Comparison of ENCODE assay signal across 1 cellular context in the genomic region with DNA sequence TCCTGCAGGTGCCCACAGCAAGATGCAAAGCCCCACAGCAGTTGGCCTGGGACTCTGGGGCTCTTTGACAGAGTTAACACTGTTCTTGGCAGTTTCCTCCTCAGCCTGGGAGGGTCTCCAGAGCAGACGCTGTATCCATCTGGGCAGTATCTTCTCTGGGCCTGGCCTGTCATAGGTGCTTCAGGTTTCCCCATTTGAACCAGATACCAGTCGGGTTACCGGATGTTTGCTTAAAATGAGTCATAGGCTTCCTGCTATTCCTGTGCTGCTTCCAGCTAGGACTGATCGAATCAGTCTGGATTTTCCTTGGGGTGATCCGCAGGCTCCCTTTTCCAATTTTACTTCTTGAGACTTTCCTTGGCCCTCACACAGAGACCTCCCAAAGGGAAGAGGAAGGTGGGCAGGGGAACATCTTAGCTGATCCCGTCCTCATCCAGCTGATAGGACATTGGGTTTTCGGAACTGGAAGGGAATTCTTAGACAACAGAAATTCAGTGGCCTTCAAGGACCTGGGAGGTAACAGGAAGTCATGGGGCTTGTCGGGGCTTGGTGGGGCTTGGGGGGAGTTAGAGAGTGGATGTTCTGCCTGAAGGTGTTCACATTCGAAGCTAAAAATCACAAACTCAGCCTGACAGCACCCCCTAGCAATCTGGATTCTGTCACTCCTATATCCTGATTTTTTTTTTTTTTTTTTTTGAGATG.
TF ChIP-seq lines count a peak whose summit lies in the region.

No MANE protein-coding gene starts in this region.

TF ChIP-seq in HepG2, 621 proteins besides CTCF, POLR2A, EP300 and RAD21 (continued from another document and continues in another):
- TF ChIP-seq YY1 (IDR thresholded peaks at IDR 0.05; ENCODE audit: insufficient read depth, insufficient replicate concordance, low read depth, low read length), result no peak
- TF ChIP-seq, protein P1, sequence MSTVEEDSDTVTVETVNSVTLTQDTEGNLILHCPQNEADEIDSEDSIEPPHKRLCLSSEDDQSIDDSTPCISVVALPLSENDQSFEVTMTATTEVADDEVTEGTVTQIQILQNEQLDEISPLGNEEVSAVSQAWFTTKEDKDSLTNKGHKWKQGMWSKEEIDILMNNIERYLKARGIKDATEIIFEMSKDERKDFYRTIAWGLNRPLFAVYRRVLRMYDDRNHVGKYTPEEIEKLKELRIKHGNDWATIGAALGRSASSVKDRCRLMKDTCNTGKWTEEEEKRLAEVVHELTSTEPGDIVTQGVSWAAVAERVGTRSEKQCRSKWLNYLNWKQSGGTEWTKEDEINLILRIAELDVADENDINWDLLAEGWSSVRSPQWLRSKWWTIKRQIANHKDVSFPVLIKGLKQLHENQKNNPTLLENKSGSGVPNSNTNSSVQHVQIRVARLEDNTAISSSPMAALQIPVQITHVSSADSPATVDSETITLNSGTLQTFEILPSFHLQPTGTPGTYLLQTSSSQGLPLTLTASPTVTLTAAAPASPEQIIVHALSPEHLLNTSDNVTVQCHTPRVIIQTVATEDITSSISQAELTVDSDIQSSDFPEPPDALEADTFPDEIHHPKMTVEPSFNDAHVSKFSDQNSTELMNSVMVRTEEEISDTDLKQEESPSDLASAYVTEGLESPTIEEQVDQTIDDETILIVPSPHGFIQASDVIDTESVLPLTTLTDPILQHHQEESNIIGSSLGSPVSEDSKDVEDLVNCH (CRISPR knock-in tag; IDR thresholded peaks at IDR 0.05), result no peak
- TF ChIP-seq, protein P2, sequence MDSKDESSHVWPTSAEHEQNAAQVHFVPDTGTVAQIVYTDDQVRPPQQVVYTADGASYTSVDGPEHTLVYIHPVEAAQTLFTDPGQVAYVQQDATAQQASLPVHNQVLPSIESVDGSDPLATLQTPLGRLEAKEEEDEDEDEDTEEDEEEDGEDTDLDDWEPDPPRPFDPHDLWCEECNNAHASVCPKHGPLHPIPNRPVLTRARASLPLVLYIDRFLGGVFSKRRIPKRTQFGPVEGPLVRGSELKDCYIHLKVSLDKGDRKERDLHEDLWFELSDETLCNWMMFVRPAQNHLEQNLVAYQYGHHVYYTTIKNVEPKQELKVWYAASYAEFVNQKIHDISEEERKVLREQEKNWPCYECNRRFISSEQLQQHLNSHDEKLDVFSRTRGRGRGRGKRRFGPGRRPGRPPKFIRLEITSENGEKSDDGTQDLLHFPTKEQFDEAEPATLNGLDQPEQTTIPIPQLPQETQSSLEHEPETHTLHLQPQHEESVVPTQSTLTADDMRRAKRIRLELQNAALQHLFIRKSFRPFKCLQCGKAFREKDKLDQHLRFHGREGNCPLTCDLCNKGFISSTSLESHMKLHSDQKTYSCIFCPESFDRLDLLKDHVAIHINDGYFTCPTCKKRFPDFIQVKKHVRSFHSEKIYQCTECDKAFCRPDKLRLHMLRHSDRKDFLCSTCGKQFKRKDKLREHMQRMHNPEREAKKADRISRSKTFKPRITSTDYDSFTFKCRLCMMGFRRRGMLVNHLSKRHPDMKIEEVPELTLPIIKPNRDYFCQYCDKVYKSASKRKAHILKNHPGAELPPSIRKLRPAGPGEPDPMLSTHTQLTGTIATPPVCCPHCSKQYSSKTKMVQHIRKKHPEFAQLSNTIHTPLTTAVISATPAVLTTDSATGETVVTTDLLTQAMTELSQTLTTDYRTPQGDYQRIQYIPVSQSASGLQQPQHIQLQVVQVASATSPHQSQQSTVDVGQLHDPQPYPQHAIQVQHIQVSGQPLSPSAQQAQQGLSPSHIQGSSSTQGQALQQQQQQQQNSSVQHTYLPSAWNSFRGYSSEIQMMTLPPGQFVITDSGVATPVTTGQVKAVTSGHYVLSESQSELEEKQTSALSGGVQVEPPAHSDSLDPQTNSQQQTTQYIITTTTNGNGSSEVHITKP (CRISPR knock-in tag; IDR thresholded peaks at IDR 0.05; ENCODE audit: low read depth), result peak; percentile 69; the same call in 1 of the 2 replicates
- no peak for TF ChIP-seq NFATC3 (CRISPR knock-in tag; IDR thresholded peaks at IDR 0.05)
- TF ChIP-seq, protein P3, sequence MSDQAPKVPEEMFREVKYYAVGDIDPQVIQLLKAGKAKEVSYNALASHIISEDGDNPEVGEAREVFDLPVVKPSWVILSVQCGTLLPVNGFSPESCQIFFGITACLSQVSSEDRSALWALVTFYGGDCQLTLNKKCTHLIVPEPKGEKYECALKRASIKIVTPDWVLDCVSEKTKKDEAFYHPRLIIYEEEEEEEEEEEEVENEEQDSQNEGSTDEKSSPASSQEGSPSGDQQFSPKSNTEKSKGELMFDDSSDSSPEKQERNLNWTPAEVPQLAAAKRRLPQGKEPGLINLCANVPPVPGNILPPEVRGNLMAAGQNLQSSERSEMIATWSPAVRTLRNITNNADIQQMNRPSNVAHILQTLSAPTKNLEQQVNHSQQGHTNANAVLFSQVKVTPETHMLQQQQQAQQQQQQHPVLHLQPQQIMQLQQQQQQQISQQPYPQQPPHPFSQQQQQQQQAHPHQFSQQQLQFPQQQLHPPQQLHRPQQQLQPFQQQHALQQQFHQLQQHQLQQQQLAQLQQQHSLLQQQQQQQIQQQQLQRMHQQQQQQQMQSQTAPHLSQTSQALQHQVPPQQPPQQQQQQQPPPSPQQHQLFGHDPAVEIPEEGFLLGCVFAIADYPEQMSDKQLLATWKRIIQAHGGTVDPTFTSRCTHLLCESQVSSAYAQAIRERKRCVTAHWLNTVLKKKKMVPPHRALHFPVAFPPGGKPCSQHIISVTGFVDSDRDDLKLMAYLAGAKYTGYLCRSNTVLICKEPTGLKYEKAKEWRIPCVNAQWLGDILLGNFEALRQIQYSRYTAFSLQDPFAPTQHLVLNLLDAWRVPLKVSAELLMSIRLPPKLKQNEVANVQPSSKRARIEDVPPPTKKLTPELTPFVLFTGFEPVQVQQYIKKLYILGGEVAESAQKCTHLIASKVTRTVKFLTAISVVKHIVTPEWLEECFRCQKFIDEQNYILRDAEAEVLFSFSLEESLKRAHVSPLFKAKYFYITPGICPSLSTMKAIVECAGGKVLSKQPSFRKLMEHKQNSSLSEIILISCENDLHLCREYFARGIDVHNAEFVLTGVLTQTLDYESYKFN (CRISPR knock-in tag; conservative IDR thresholded peaks at IDR 0.05), result peak; percentile 74
- no peak for TF ChIP-seq AHR (CRISPR knock-in tag; IDR thresholded peaks at IDR 0.05)
- TF ChIP-seq SIX1 (CRISPR knock-in tag; IDR thresholded peaks at IDR 0.05; ENCODE audit: borderline replicate concordance), result peak; percentile 59; the same call in 1 of the 2 replicates
- 0 out of 2 replicates have a peak, but pooled peaks have one; percentile 8 for TF ChIP-seq ATF7 (IDR thresholded peaks at IDR 0.05)
- TF ChIP-seq ATF7 (CRISPR knock-in tag; IDR thresholded peaks at IDR 0.05), result no peak
- TF ChIP-seq, protein P4, sequence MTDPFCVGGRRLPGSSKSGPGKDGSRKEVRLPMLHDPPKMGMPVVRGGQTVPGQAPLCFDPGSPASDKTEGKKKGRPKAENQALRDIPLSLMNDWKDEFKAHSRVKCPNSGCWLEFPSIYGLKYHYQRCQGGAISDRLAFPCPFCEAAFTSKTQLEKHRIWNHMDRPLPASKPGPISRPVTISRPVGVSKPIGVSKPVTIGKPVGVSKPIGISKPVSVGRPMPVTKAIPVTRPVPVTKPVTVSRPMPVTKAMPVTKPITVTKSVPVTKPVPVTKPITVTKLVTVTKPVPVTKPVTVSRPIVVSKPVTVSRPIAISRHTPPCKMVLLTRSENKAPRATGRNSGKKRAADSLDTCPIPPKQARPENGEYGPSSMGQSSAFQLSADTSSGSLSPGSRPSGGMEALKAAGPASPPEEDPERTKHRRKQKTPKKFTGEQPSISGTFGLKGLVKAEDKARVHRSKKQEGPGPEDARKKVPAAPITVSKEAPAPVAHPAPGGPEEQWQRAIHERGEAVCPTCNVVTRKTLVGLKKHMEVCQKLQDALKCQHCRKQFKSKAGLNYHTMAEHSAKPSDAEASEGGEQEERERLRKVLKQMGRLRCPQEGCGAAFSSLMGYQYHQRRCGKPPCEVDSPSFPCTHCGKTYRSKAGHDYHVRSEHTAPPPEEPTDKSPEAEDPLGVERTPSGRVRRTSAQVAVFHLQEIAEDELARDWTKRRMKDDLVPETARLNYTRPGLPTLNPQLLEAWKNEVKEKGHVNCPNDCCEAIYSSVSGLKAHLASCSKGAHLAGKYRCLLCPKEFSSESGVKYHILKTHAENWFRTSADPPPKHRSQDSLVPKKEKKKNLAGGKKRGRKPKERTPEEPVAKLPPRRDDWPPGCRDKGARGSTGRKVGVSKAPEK (CRISPR knock-in tag; IDR thresholded peaks at IDR 0.05; ENCODE audit: borderline replicate concordance), result no peak
- TF ChIP-seq TEAD3 (CRISPR knock-in tag; optimal IDR thresholded peaks at IDR 0.05; ENCODE audit: borderline replicate concordance), result peak; percentile 71
- no peak for TF ChIP-seq ZNF7 (CRISPR knock-in tag; IDR thresholded peaks at IDR 0.05)
- TF ChIP-seq, protein P5, sequence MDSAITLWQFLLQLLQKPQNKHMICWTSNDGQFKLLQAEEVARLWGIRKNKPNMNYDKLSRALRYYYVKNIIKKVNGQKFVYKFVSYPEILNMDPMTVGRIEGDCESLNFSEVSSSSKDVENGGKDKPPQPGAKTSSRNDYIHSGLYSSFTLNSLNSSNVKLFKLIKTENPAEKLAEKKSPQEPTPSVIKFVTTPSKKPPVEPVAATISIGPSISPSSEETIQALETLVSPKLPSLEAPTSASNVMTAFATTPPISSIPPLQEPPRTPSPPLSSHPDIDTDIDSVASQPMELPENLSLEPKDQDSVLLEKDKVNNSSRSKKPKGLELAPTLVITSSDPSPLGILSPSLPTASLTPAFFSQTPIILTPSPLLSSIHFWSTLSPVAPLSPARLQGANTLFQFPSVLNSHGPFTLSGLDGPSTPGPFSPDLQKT (CRISPR knock-in tag; IDR thresholded peaks at IDR 0.05; ENCODE audit: borderline replicate concordance), result no peak
- no peak for TF ChIP-seq TAF15 (IDR thresholded peaks at IDR 0.05; ENCODE audit: low read depth, low read length, poor library complexity, severe bottlenecking)
- TF ChIP-seq, protein P6, sequence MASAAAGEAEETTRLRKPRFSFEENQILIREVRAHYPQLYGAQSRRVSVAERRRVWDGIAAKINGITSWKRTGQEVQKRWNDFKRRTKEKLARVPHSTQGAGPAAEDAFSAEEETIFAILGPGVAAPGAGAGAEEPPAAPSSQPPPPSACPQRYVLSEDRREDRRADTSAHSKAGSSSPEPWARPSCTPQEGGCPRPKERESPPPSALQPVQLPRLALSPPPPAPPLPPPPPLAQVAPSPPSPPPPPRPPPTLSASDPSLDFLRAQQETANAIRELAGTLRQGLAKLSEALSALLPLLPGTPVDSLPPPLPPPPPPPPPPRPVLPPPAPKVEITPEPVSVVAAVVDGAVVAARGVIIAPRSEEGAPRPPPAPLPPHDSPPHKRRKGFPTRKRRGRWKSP (CRISPR knock-in tag; IDR thresholded peaks at IDR 0.05), result 0 out of 2 replicates have a peak, but pooled peaks have one; percentile 28
- TF ChIP-seq TP53 (CRISPR knock-in tag; conservative IDR thresholded peaks at IDR 0.05), result no peak
- TF ChIP-seq ZBTB20 (CRISPR knock-in tag; IDR thresholded peaks at IDR 0.05; ENCODE audit: borderline replicate concordance, low read depth), result peak; percentile 52; the same call in 1 of the 2 replicates
- TF ChIP-seq ZZZ3 (CRISPR knock-in tag; IDR thresholded peaks at IDR 0.05; ENCODE audit: borderline replicate concordance), result no peak
- TF ChIP-seq CBX2 (IDR thresholded peaks at IDR 0.05; ENCODE audit: low read depth, low read length), result no peak
- no peak for TF ChIP-seq CBX2 (CRISPR knock-in tag; IDR thresholded peaks at IDR 0.05; ENCODE audit: low read depth)
- TF ChIP-seq, protein P7, sequence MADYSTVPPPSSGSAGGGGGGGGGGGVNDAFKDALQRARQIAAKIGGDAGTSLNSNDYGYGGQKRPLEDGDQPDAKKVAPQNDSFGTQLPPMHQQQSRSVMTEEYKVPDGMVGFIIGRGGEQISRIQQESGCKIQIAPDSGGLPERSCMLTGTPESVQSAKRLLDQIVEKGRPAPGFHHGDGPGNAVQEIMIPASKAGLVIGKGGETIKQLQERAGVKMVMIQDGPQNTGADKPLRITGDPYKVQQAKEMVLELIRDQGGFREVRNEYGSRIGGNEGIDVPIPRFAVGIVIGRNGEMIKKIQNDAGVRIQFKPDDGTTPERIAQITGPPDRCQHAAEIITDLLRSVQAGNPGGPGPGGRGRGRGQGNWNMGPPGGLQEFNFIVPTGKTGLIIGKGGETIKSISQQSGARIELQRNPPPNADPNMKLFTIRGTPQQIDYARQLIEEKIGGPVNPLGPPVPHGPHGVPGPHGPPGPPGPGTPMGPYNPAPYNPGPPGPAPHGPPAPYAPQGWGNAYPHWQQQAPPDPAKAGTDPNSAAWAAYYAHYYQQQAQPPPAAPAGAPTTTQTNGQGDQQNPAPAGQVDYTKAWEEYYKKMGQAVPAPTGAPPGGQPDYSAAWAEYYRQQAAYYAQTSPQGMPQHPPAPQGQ (CRISPR knock-in tag; IDR thresholded peaks at IDR 0.05; ENCODE audit: borderline replicate concordance), result no peak
- TF ChIP-seq JUNB (CRISPR knock-in tag; IDR thresholded peaks at IDR 0.05; ENCODE audit: borderline replicate concordance), result peak; percentile 92
- no peak for TF ChIP-seq RFXAP (CRISPR knock-in tag; IDR thresholded peaks at IDR 0.05; ENCODE audit: borderline replicate concordance)
- TF ChIP-seq FLYWCH1 (CRISPR knock-in tag; IDR thresholded peaks at IDR 0.05), result no peak
- no peak for TF ChIP-seq GFI1 (CRISPR knock-in tag; IDR thresholded peaks at IDR 0.05; ENCODE audit: borderline replicate concordance)
- TF ChIP-seq ZBTB3 (CRISPR knock-in tag; IDR thresholded peaks at IDR 0.05; ENCODE audit: borderline replicate concordance, low read depth), result no peak
- no peak for TF ChIP-seq ETV6 (CRISPR knock-in tag; conservative IDR thresholded peaks at IDR 0.05)
- TF ChIP-seq ZNF615 (CRISPR knock-in tag; IDR thresholded peaks at IDR 0.05; ENCODE audit: borderline replicate concordance), result no peak
- no peak for TF ChIP-seq ZNF547 (CRISPR knock-in tag; IDR thresholded peaks at IDR 0.05)
- peak; percentile 80 for TF ChIP-seq KAT8 (CRISPR knock-in tag; IDR thresholded peaks at IDR 0.05)
- no peak for TF ChIP-seq ONECUT2 (CRISPR knock-in tag; IDR thresholded peaks at IDR 0.05)
- no peak for TF ChIP-seq ZKSCAN1 (IDR thresholded peaks at IDR 0.05; ENCODE audit: low read length)
- peak; percentile 58 for TF ChIP-seq PHF5A (CRISPR knock-in tag; IDR thresholded peaks at IDR 0.05; ENCODE audit: low read depth, unreplicated experiment)
- no peak for TF ChIP-seq MTF1 (CRISPR knock-in tag; IDR thresholded peaks at IDR 0.05)
- no peak for TF ChIP-seq NFYC (CRISPR knock-in tag; IDR thresholded peaks at IDR 0.05)
- peak; percentile 24; the same call in 1 of the 2 replicates for TF ChIP-seq ZNF816 (CRISPR knock-in tag; IDR thresholded peaks at IDR 0.05; ENCODE audit: borderline replicate concordance)
- TF ChIP-seq ZNF614 (CRISPR knock-in tag; IDR thresholded peaks at IDR 0.05; ENCODE audit: borderline replicate concordance), result no peak
- TF ChIP-seq SATB2 (CRISPR knock-in tag; IDR thresholded peaks at IDR 0.05), result no peak
- TF ChIP-seq, protein P8, sequence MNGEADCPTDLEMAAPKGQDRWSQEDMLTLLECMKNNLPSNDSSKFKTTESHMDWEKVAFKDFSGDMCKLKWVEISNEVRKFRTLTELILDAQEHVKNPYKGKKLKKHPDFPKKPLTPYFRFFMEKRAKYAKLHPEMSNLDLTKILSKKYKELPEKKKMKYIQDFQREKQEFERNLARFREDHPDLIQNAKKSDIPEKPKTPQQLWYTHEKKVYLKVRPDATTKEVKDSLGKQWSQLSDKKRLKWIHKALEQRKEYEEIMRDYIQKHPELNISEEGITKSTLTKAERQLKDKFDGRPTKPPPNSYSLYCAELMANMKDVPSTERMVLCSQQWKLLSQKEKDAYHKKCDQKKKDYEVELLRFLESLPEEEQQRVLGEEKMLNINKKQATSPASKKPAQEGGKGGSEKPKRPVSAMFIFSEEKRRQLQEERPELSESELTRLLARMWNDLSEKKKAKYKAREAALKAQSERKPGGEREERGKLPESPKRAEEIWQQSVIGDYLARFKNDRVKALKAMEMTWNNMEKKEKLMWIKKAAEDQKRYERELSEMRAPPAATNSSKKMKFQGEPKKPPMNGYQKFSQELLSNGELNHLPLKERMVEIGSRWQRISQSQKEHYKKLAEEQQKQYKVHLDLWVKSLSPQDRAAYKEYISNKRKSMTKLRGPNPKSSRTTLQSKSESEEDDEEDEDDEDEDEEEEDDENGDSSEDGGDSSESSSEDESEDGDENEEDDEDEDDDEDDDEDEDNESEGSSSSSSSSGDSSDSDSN (CRISPR knock-in tag; IDR thresholded peaks at IDR 0.05), result no peak
- TF ChIP-seq ZFX (CRISPR knock-in tag; IDR thresholded peaks at IDR 0.05; ENCODE audit: low read depth), result peak; percentile 83
